Comparison of ENCODE assay signal across 10 cellular contexts in genomic region chr16:29680180-29680598, GRCh38. TPM values are rescaled to one million over a fixed set of nuclear protein-coding genes. Genes with fewer than 3 reads are reported as not detected.
A peak's percentile ranks its signal among the peaks of the same experiment; 100 is the strongest.
DNase-seq lines count a peak whose midpoint lies in the region; ATAC-seq and TF ChIP-seq lines count a peak whose summit lies in the region.
"Had no signal": no experiment of that assay in that cellular context is flagged by ENCODE, and none has a peak within 500 bp of the region (broad histone marks: within the 10 kb centered on the region; RNA-seq: fewer than 3 reads in every experiment).

No MANE protein-coding gene starts in this region.

- no peaks in the 10 kb centered on the region for H3K9me3 ChIP-seq in CD8-positive, alpha-beta memory T cell (ENCODE audit: low read length)
- H3K9me3 ChIP-seq in KOPT-K1 (ENCODE audit: insufficient read depth, low read length, poor library complexity, severe bottlenecking), result no peaks in the 10 kb centered on the region
- H3K9me3 ChIP-seq in duodenal mucosa (ENCODE audit: control insufficient read depth in 1 of 2, low read length in 2 of 2), result no peaks in the 10 kb centered on the region
- H3K9me3 ChIP-seq in muscle layer of colon (ENCODE audit: low read length), result no peaks in the 10 kb centered on the region
- H3K9me3 ChIP-seq: heart left ventricle had no signal

- H3K4me1 Mint-ChIP-seq in CD8-positive, alpha-beta memory T cell, result peaks cover 13 to 27% (median 16%) of the 10 kb centered on the region in 3 donors

- H3K4me3 Mint-ChIP-seq in CD8-positive, alpha-beta memory T cell, result peak overlapping the region in 2 of 7 donors; percentile 60 to 64

- no peaks in the 10 kb centered on the region for H3K27me3 ChIP-seq in CD8-positive, alpha-beta memory T cell (ENCODE audit: insufficient read depth, low read length, poor library complexity, severe bottlenecking)
- H3K27me3 ChIP-seq in duodenal mucosa (ENCODE audit: control insufficient read depth in 1 of 2, insufficient read depth in 2 of 2, low read length in 2 of 2) (no peaks in the 10 kb centered on the region), muscle layer of colon (ENCODE audit: control insufficient read depth in 1 of 2, insufficient read depth in 2 of 2, low read length in 2 of 2) (no peaks in the 10 kb centered on the region)
- H3K27me3 ChIP-seq: heart left ventricle had no signal

- H3K27ac Mint-ChIP-seq in CD8-positive, alpha-beta memory T cell, result peak overlapping the region in 3 of 8 donors; percentile 68 to 76 (median 70)

- H3K4me3 ChIP-seq in CD8-positive, alpha-beta memory T cell (ENCODE audit: low read length), result no peak overlapping the region
- peak overlapping the region; percentile 21 to 75 for H3K4me3 ChIP-seq in duodenal mucosa (ENCODE audit: low read depth in 1 of 2, low read length in 2 of 2)
- H3K4me3 ChIP-seq in muscle layer of colon (ENCODE audit: low read depth in 1 of 2, low read length in 2 of 2), result peak overlapping the region; percentile 54 to 58
- no peak overlapping the region for H3K4me3 ChIP-seq in coronary artery

- H3K4me1 ChIP-seq in CD8-positive, alpha-beta memory T cell (ENCODE audit: insufficient read depth, low read length), result peaks cover 22% of the 10 kb centered on the region
- H3K4me1 ChIP-seq in duodenal mucosa (ENCODE audit: control insufficient read depth in 1 of 2, insufficient read depth in 2 of 2, low read length in 2 of 2), result peaks cover 8 to 11% of the 10 kb centered on the region in 2 donors
- H3K4me1 ChIP-seq in muscle layer of colon (ENCODE audit: insufficient read depth, low read length), result peaks cover 10% of the 10 kb centered on the region

- no peaks in the 10 kb centered on the region for H3K9me3 Mint-ChIP-seq in CD8-positive, alpha-beta memory T cell

- H3K36me3 ChIP-seq in CD8-positive, alpha-beta memory T cell (ENCODE audit: insufficient read depth, low read length), result no peaks in the 10 kb centered on the region
- H3K36me3 ChIP-seq in KOPT-K1 (ENCODE audit: insufficient read depth, low read length) (peaks cover 36% of the 10 kb centered on the region), duodenal mucosa (ENCODE audit: control insufficient read depth in 1 of 2, insufficient read depth in 2 of 2, low read length in 2 of 2) (peaks cover 0 to 3% of the 10 kb centered on the region in 2 donors), muscle layer of colon (ENCODE audit: insufficient read depth, low read length) (no peaks in the 10 kb centered on the region)

- no peak for TF ChIP-seq CTCF in coronary artery (IDR thresholded peaks at IDR 0.05)

- H3K27ac ChIP-seq in CD8-positive, alpha-beta memory T cell (ENCODE audit: low read depth, low read length), result peak overlapping the region; percentile 61
- peak overlapping the region; percentile 99 for H3K27ac ChIP-seq in KOPT-K1 (ENCODE audit: low read depth, low read length, poor library complexity, severe bottlenecking)
- no peak overlapping the region for H3K27ac ChIP-seq in duodenal mucosa (ENCODE audit: low read depth, low read length)
- no peak overlapping the region for H3K27ac ChIP-seq in muscle layer of colon (ENCODE audit: low read depth, low read length)
- no peak overlapping the region for H3K27ac ChIP-seq in coronary artery

- POLR2A ChIA-PET in CD8-positive, alpha-beta memory T cell (lab: Charles Lee), result interaction anchor here (0.5 kb wide), 1 partner anchor 11 kb away, joined by 3 read pairs; no protein-coding TSS in a partner anchor

- H3K9ac ChIP-seq in duodenal mucosa (ENCODE audit: low read depth in 1 of 2, low read length in 2 of 2), result peak overlapping the region; percentile 26 to 61
- H3K9ac ChIP-seq in muscle layer of colon (ENCODE audit: low read length), result no peak overlapping the region

- H3K27me3 Mint-ChIP-seq in CD8-positive, alpha-beta memory T cell, result peaks cover 0 to 1% of the 10 kb centered on the region in 2 donors

- no peak for ATAC-seq in GM18502 (IDR thresholded peaks at IDR 0.05; ENCODE audit: poor library complexity, unreplicated experiment)
- no peak for ATAC-seq in GM21360 (IDR thresholded peaks at IDR 0.05; ENCODE audit: unreplicated experiment)

- no peak for DNase-seq in CD8-positive, alpha-beta memory T cell
- DNase-seq in C1 segment of cervical spinal cord (lab: John Stamatoyannopoulos, UW) (no peak), coronary artery (ENCODE audit: low spot score) (no peak)
- DNase-seq: amniotic stem cell had no signal

- CTCF ChIA-PET in CD8-positive, alpha-beta memory T cell (lab: Charles Lee), result interaction anchor here (1.1 to 1.5 kb wide), 4 partner anchors 11 to 174 kb away, joined by 3 to 9 read pairs (median 4); partner anchors contain the start of gene KIF22

- no peaks in the 10 kb centered on the region for H3K36me3 Mint-ChIP-seq in CD8-positive, alpha-beta memory T cell

RNA-seq across cellular contexts. Expression of gene QPRT, which starts 1.2 kb away (rescaled TPM):
- total RNA-seq in CD8-positive, alpha-beta memory T cell, result 1 to 10 TPM; 3.0 to 3.5 TPM
- 0.74 TPM for polyA plus RNA-seq in CD8-positive, alpha-beta memory T cell

RNA-seq across cellular contexts. Expression of gene SPN, which starts 17.1 kb away (rescaled TPM):
- 100 to 1,000 TPM; 136 to 144 TPM for total RNA-seq in CD8-positive, alpha-beta memory T cell
- 255 TPM for polyA plus RNA-seq in CD8-positive, alpha-beta memory T cell

Comparison
In these comparisons a context has a peak if more than half of its experiments do, and no peak if none do; other contexts are left out.
1. H3K27ac ChIP-seq: peak in CD8-positive, alpha-beta memory T cell (single experiment) and KOPT-K1 (single experiment); none in duodenal mucosa (single experiment), muscle layer of colon (single experiment) and coronary artery (0 of 2).
2. H3K4me3 ChIP-seq: peak in duodenal mucosa (2 of 2) and muscle layer of colon (2 of 2); none in CD8-positive, alpha-beta memory T cell (single experiment) and coronary artery (single experiment).